ENCODE assay signal across 11 cellular contexts in genomic region chr10:49135575-49136313, GRCh38. TPM values are rescaled to one million over a fixed set of nuclear protein-coding genes. Genes with fewer than 3 reads are reported as not detected.
DNase-seq lines count a peak whose midpoint lies in the region; ATAC-seq, FAIRE-seq and TF ChIP-seq lines count a peak whose summit lies in the region.
"Had no signal": no experiment of that assay in that cellular context is flagged by ENCODE, and none has a peak within 500 bp of the region (broad histone marks: within the 10 kb centered on the region; RNA-seq: fewer than 3 reads in every experiment).

No MANE protein-coding gene starts in this region.

- H3K18ac ChIP-seq in trophoblast cell (ENCODE audit: low read length): no peak overlapping the region

- H3K23ac ChIP-seq in trophoblast cell (ENCODE audit: low read length): no peak overlapping the region

- intact Hi-C loops in endothelial cell of umbilical vein (cut with micrococcal nuclease) (no loop called here), gastrocnemius medialis (cut with DNase I; ENCODE audit: low total_unique reads) (no loop called here)

- POLR2A ChIA-PET in endothelial cell of umbilical vein (lab: Charles Lee): no interaction called here

- H2AFZ ChIP-seq in endothelial cell of umbilical vein (ENCODE audit: low read depth, low read length): no peak overlapping the region
- no peak overlapping the region for H2AFZ ChIP-seq in trophoblast cell (ENCODE audit: insufficient read depth, low read length, poor library complexity)

- H2AK5ac ChIP-seq in trophoblast cell (ENCODE audit: low read length): no peak overlapping the region

- TF ChIP-seq POLR2A in endothelial cell of umbilical vein (IDR thresholded peaks at IDR 0.05; ENCODE audit: low read depth, low read length): no peak
- TF ChIP-seq POLR2A in gastrocnemius medialis (IDR thresholded peaks at IDR 0.05): no peak

- H4K20me1 ChIP-seq in endothelial cell of umbilical vein (replicated peaks; ENCODE audit: control insufficient read depth, extremely low read depth, insufficient read depth, low read length): no peaks in the 10 kb centered on the region

- H3K14ac ChIP-seq in trophoblast cell (ENCODE audit: low read length): no peak overlapping the region

- no peak for TF ChIP-seq CTCF in endothelial cell of umbilical vein (IDR thresholded peaks at IDR 0.05; ENCODE audit: extremely low read depth in 1 of 2, insufficient read depth in 1 of 2, low read depth in 1 of 2, low read length in 2 of 2)
- TF ChIP-seq CTCF in gastrocnemius medialis (IDR thresholded peaks at IDR 0.05 in 4 of 5, conservative IDR thresholded peaks at IDR 0.05 in 1 of 5): peak in 1 of 5 experiments; percentile 27

- DNase-seq in endothelial cell of umbilical vein (ENCODE audit: low read depth, low spot score) (peak; percentile 13), gastrocnemius medialis (no peak), HTR-8/SVneo (ENCODE audit: insufficient read length, low spot score) (no peak), trophoblast cell (no peak), DMS153 (lab: John Stamatoyannopoulos, UW) (no peak)
- DNase-seq: EL, NCI-H2171 treated with DMSO at 0.1 percent for 48 hours had no signal

- no CpG with 5 or more reads among the region's 9 CpGs for WGBS in trophoblast cell (ENCODE audit: extremely low coverage, insufficient coverage, insufficient read length)

- H3K79me1 ChIP-seq in trophoblast cell (ENCODE audit: low read length): no peaks in the 10 kb centered on the region

- BruUV-seq in endothelial cell of umbilical vein (replicated peaks; lab: Mats Ljungman, UMichigan): no TSS peak

- in situ Hi-C loops in gastrocnemius medialis (cut with MboI; ENCODE audit: low sequenced_read_pairs in 4 of 4): no loop called here

- no peak overlapping the region for H4K12ac ChIP-seq in trophoblast cell (ENCODE audit: low read depth, low read length)

- dilution Hi-C loops in endothelial cell of umbilical vein (cut with MboI; ENCODE audit: extremely low pct_ligation_motif_present, low sequenced_read_pairs): no loop called here

- H3K9me1 ChIP-seq in endothelial cell of umbilical vein (replicated peaks; ENCODE audit: control insufficient read depth, extremely low read depth, insufficient read depth, low read length): no peaks in the 10 kb centered on the region

- H2BK120ac ChIP-seq in trophoblast cell (ENCODE audit: insufficient read depth, low read length, poor library complexity): no peak overlapping the region

- H3K4me3 ChIP-seq in endothelial cell of umbilical vein (replicated peaks in 1 of 3; ENCODE audit: insufficient read depth in 1 of 3, low read depth in 1 of 3, low read length in 3 of 3) (no peak overlapping the region), gastrocnemius medialis (no peak overlapping the region), trophoblast cell (ENCODE audit: low read depth, low read length) (no peak overlapping the region)

- H3K27ac ChIP-seq in endothelial cell of umbilical vein (ENCODE audit: insufficient read depth, low read depth, low read length): no peak overlapping the region
- peak overlapping the region in 3 of 4 donors; percentile 14 to 60 (median 34) for H3K27ac ChIP-seq in gastrocnemius medialis
- H3K27ac ChIP-seq in trophoblast cell (ENCODE audit: low read depth, low read length): no peak overlapping the region
- H3K27ac ChIP-seq: HL-60 had no signal

- no peak overlapping the region for H2BK12ac ChIP-seq in trophoblast cell (ENCODE audit: low read length)

- H3K27me3 ChIP-seq in endothelial cell of umbilical vein (ENCODE audit: control insufficient read depth in 2 of 2, insufficient read depth in 2 of 2, low read length in 2 of 2): peaks cover 0 to 8% of the 10 kb centered on the region in 2 experiments
- peaks cover 2 to 9% (median 3%) of the 10 kb centered on the region in 3 donors for H3K27me3 ChIP-seq in gastrocnemius medialis
- H3K27me3 ChIP-seq in trophoblast cell (ENCODE audit: insufficient read depth, low read length): no peaks in the 10 kb centered on the region

- H3K79me2 ChIP-seq in endothelial cell of umbilical vein (ENCODE audit: control insufficient read depth, insufficient read depth, low read length) (no peaks in the 10 kb centered on the region), trophoblast cell (ENCODE audit: control insufficient read depth, insufficient read depth, low read length, poor library complexity) (no peaks in the 10 kb centered on the region)

- H2BK5ac ChIP-seq in trophoblast cell (ENCODE audit: low read depth, low read length, poor library complexity): no peak overlapping the region

- H4K8ac ChIP-seq in trophoblast cell (ENCODE audit: low read depth, low read length): no peak overlapping the region

- no peak overlapping the region for H3K4ac ChIP-seq in trophoblast cell (ENCODE audit: low read depth, low read length)

- no peak overlapping the region for H3K4me2 ChIP-seq in endothelial cell of umbilical vein (ENCODE audit: insufficient read depth, low read length)
- H3K4me2 ChIP-seq in trophoblast cell (ENCODE audit: low read length): no peak overlapping the region

- H3K9ac ChIP-seq in endothelial cell of umbilical vein (replicated peaks; ENCODE audit: extremely low read depth, insufficient read depth, low read length) (no peak overlapping the region), trophoblast cell (ENCODE audit: low read length) (no peak overlapping the region)

- H3K36me3 ChIP-seq in endothelial cell of umbilical vein (ENCODE audit: control insufficient read depth in 2 of 2, extremely low read depth in 1 of 2, insufficient read depth in 2 of 2, low read length in 2 of 2) (no peaks in the 10 kb centered on the region), gastrocnemius medialis (no peaks in the 10 kb centered on the region), trophoblast cell (ENCODE audit: control insufficient read depth in 1 of 2, insufficient read depth in 2 of 2, low read length in 2 of 2) (no peaks in the 10 kb centered on the region)

- CTCF ChIA-PET in endothelial cell of umbilical vein (lab: Charles Lee): no interaction called here

- ATAC-seq in GM18907 (IDR thresholded peaks at IDR 0.05; ENCODE audit: unreplicated experiment): peak; percentile 68
- ATAC-seq in HG03196 (IDR thresholded peaks at IDR 0.05; ENCODE audit: unreplicated experiment): peak; percentile 54
- ATAC-seq in gastrocnemius medialis: peak; percentile 31 to 41

- FAIRE-seq in endothelial cell of umbilical vein (lab: Jason Lieb, UNC) (no peak), HTR-8/SVneo (lab: Jason Lieb, UNC) (no peak)
- FAIRE-seq: colon had no signal

- H3K4me1 ChIP-seq in endothelial cell of umbilical vein (ENCODE audit: control insufficient read depth, extremely low read depth, insufficient read depth, low read length): no peaks in the 10 kb centered on the region
- H3K4me1 ChIP-seq in gastrocnemius medialis: peaks cover 3 to 4% of the 10 kb centered on the region in 2 donors
- no peaks in the 10 kb centered on the region for H3K4me1 ChIP-seq in trophoblast cell (ENCODE audit: control insufficient read depth in 1 of 2, insufficient read depth in 2 of 2, low read length in 2 of 2)

- H4K91ac ChIP-seq in trophoblast cell (ENCODE audit: low read depth, low read length): no peak overlapping the region

- H3K9me3 ChIP-seq in endothelial cell of umbilical vein (replicated peaks; ENCODE audit: control insufficient read depth, insufficient read depth, low read length) (no peaks in the 10 kb centered on the region), gastrocnemius medialis (no peaks in the 10 kb centered on the region), trophoblast cell (ENCODE audit: insufficient read depth, low read depth, low read length) (peaks cover 5% of the 10 kb centered on the region)

TF ChIP-seq in endothelial cell of umbilical vein, 7 proteins besides CTCF, POLR2A, EP300 and RAD21 (continues in another document):
- TF ChIP-seq POLR2AphosphoS5 (IDR thresholded peaks at IDR 0.05; ENCODE audit: insufficient read depth, low read depth, low read length): no peak
- no peak for TF ChIP-seq JUN (IDR thresholded peaks at IDR 0.05; ENCODE audit: borderline replicate concordance, insufficient read depth, insufficient read length, low read depth)
- TF ChIP-seq MYC (IDR thresholded peaks at IDR 0.05; ENCODE audit: low read depth, low read length): no peak

RNA-seq across cellular contexts. Expression of gene FAM170B, which starts 1.9 kb away (rescaled TPM):
- not detected in 2 replicates for total RNA-seq in endothelial cell of umbilical vein
- polyA plus RNA-seq in endothelial cell of umbilical vein: not detected in 2 replicates
- polyA plus RNA-seq in endothelial cell of umbilical vein (2011; cell fraction: cytosol; rRNA removed): not detected in 2 replicates
- not detected in 2 replicates for polyA plus RNA-seq in endothelial cell of umbilical vein (2011; cell fraction: nucleus; rRNA removed)
- not detected in 2 replicates for polyA plus RNA-seq in endothelial cell of umbilical vein (2012)
- not detected in 2 replicates for polyA minus RNA-seq in endothelial cell of umbilical vein
- polyA minus RNA-seq in endothelial cell of umbilical vein (2011; cell fraction: cytosol; rRNA and poly(A)+ RNA removed): not detected
- not detected in 2 replicates for polyA minus RNA-seq in endothelial cell of umbilical vein (2011; cell fraction: nucleus; rRNA and poly(A)+ RNA removed)
- total RNA-seq in gastrocnemius medialis: not detected
- not detected in 2 replicates for polyA plus RNA-seq in trophoblast cell (2013)

RNA-seq across cellular contexts. Expression of gene VSTM4, which starts 20.4 kb away (rescaled TPM):
- 0.07 and 0.12 TPM in 2 replicates for total RNA-seq in endothelial cell of umbilical vein
- 0.06 and 0.07 TPM in 2 replicates for polyA plus RNA-seq in endothelial cell of umbilical vein
- polyA plus RNA-seq in endothelial cell of umbilical vein (2011; cell fraction: cytosol; rRNA removed): 0.04 TPM in 2 replicates
- 0.07 TPM in 2 replicates for polyA plus RNA-seq in endothelial cell of umbilical vein (2011; cell fraction: nucleus; rRNA removed)
- 0.31 and 0.33 TPM in 2 replicates for polyA plus RNA-seq in endothelial cell of umbilical vein (2012)
- polyA minus RNA-seq in endothelial cell of umbilical vein: 0.23 and 0.39 TPM in 2 replicates
- not detected for polyA minus RNA-seq in endothelial cell of umbilical vein (2011; cell fraction: cytosol; rRNA and poly(A)+ RNA removed)
- polyA minus RNA-seq in endothelial cell of umbilical vein (2011; cell fraction: nucleus; rRNA and poly(A)+ RNA removed): 0.38 TPM in 1 of 2 replicates, not detected in the other
- 1 to 10 TPM; 1.8 to 4.0 (median 2.6) TPM for total RNA-seq in gastrocnemius medialis
- under 0.01 and 0.03 TPM in 2 replicates for polyA plus RNA-seq in trophoblast cell (2013)

RNA-seq across cellular contexts. Expression of gene TMEM273, which starts 52.4 kb away (rescaled TPM):
- 2.1 and 3.7 TPM in 2 replicates for total RNA-seq in endothelial cell of umbilical vein
- 1.9 and 2.9 TPM in 2 replicates for polyA plus RNA-seq in endothelial cell of umbilical vein
- 2.3 TPM in 2 replicates for polyA plus RNA-seq in endothelial cell of umbilical vein (2011; cell fraction: cytosol; rRNA removed)
- polyA plus RNA-seq in endothelial cell of umbilical vein (2011; cell fraction: nucleus; rRNA removed): 5.2 and 6.1 TPM in 2 replicates
- 3.3 and 4.6 TPM in 2 replicates for polyA plus RNA-seq in endothelial cell of umbilical vein (2012)
- polyA minus RNA-seq in endothelial cell of umbilical vein: 3.9 and 5.6 TPM in 2 replicates
- not detected for polyA minus RNA-seq in endothelial cell of umbilical vein (2011; cell fraction: cytosol; rRNA and poly(A)+ RNA removed)
- polyA minus RNA-seq in endothelial cell of umbilical vein (2011; cell fraction: nucleus; rRNA and poly(A)+ RNA removed): 3.1 and 4.6 TPM in 2 replicates
- total RNA-seq in gastrocnemius medialis: 10 to 100 TPM in 1 of 4 donors, 1 to 10 TPM in 3; 4.9 to 11.2 (median 7.8) TPM
- 0.07 and 0.15 TPM in 2 replicates for polyA plus RNA-seq in trophoblast cell (2013)

Comparison
In these comparisons a context has a peak if more than half of its experiments do, and no peak if none do; other contexts are left out.
1. H3K27ac ChIP-seq: peak in gastrocnemius medialis (3 of 4); none in endothelial cell of umbilical vein (single experiment) and trophoblast cell (single experiment).
2. Peak in every context shown above with its lines, with median percentiles within 50 percentile points of each other: ATAC-seq.